In the genomic region with DNA sequence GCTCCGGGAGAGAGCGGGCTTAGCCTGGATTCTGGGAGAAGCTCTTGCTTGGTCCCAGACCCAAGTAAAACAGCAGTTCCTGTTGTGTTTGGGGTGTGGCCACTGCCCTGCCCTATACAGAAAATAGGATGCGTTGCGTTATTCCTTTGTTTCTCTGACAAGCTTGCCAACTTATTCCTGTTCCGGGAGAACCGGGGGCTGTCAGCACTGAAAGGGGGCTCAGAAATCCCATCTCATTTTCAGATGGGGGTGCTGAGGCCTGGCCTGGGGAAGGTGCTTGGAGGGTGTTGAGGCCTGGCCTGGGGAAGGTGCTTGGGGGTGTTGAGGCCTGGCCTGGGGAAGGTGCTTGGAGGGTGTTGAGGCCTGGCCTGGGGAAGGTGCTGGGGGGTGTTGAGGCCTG, we compare ENCODE assay signal across 1 cellular context. TPM values are rescaled to one million over a fixed set of nuclear protein-coding genes. Genes with fewer than 3 reads are reported as not detected.
"Had no signal": no experiment of that assay in that cellular context is flagged by ENCODE, and none has a peak within 500 bp of the region (broad histone marks: within the 10 kb centered on the region; RNA-seq: fewer than 3 reads in every experiment).

No MANE protein-coding gene starts in this region.

RNA-seq across cellular contexts. Expression of gene APOD, which starts 38.3 kb away (rescaled TPM):
- total RNA-seq: activated CD4-positive, alpha-beta T cell treated with anti-CD3 and anti-CD28 coated beads, Interleukin-2, amount 10 ng/mL, durations not matched to agents 7 days and 5 days had no signal
